11 cellular contexts compared by ENCODE assay signal in the genomic region with DNA sequence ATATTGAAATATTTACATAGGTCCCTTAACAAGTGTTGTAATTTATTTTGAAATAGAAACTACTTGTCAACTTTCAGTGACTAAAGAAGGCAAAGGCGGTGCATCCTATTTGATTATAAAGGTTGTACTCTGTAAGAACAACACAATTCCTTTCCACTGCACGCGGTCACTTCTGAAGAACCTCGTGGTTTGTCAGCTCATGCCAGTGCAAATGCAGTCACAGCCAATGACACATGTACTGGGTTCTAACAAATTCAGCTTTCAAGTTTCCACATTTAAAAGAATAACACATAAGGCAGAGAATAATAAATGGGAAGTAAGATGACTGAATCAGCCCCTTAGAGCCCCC. TPM values are rescaled to one million over a fixed set of nuclear protein-coding genes. Genes with fewer than 3 reads are reported as not detected.
DNase-seq lines count a peak whose midpoint lies in the region; ATAC-seq and TF ChIP-seq lines count a peak whose summit lies in the region.
"Had no signal": no experiment of that assay in that cellular context is flagged by ENCODE, and none has a peak within 500 bp of the region (broad histone marks: within the 10 kb centered on the region; RNA-seq: fewer than 3 reads in every experiment).

No MANE protein-coding gene starts in this region.

- H3K4me3 ChIP-seq in cardiac muscle cell (no peak overlapping the region), heart right ventricle (no peak overlapping the region), subcutaneous abdominal adipose tissue (ENCODE audit: low read depth in 1 of 5, low read length in 5 of 5) (no peak overlapping the region)

- no peak for ATAC-seq in heart right ventricle
- peak; percentile 21 to 34 for ATAC-seq in activated T-cell treated with anti-CD3 and anti-CD28 coated beads, Interleukin-2, amount 50 U/mL, for 4 hours

- H3K27ac ChIP-seq in cardiac muscle cell (peak overlapping the region; percentile 88), heart right ventricle (peak overlapping the region in 1 of 10 donors; percentile 74), subcutaneous abdominal adipose tissue (ENCODE audit: low read depth, low read length) (peak overlapping the region; percentile 92)

- H3K27me3 ChIP-seq in cardiac muscle cell (no peaks in the 10 kb centered on the region), heart right ventricle (no peaks in the 10 kb centered on the region), subcutaneous abdominal adipose tissue (ENCODE audit: control insufficient read depth in 5 of 5, insufficient read depth in 4 of 5, low read length in 5 of 5) (no peaks in the 10 kb centered on the region)

- intact Hi-C loops in heart right ventricle (cut with DNase I): loop anchor here in 1 of 10 donors (5.0 kb wide), 1 partner anchor 35 kb away; no protein-coding TSS in a partner anchor

- TF ChIP-seq CTCF in cardiac muscle cell (IDR thresholded peaks at IDR 0.05; ENCODE audit: low read depth, low read length): no peak
- TF ChIP-seq CTCF in heart right ventricle (IDR thresholded peaks at IDR 0.05): no peak

- peaks cover 12% of the 10 kb centered on the region for H3K36me3 Mint-ChIP-seq in activated T-cell treated with anti-CD3 and anti-CD28 coated beads, Interleukin-2, amount 50 U/mL, for 4 hours (ENCODE audit: insufficient read depth)

- no peak overlapping the region for H3K4me3 Mint-ChIP-seq in activated T-cell treated with anti-CD3 and anti-CD28 coated beads, Interleukin-2, amount 50 U/mL, for 4 hours
- H3K4me3 Mint-ChIP-seq: brain, neural crest cell had no signal

- H3K9me3 ChIP-seq in cardiac muscle cell (ENCODE audit: low read depth): no peaks in the 10 kb centered on the region
- no peaks in the 10 kb centered on the region for H3K9me3 ChIP-seq in heart right ventricle
- H3K9me3 ChIP-seq in subcutaneous abdominal adipose tissue (ENCODE audit: control insufficient read depth in 5 of 5, low read length in 5 of 5): no peaks in the 10 kb centered on the region

- H3K36me3 ChIP-seq in cardiac muscle cell (no peaks in the 10 kb centered on the region), heart right ventricle (peaks cover 0 to 24% (median 0%) of the 10 kb centered on the region in 9 donors), subcutaneous abdominal adipose tissue (ENCODE audit: control insufficient read depth in 5 of 5, insufficient read depth in 5 of 5, low read length in 5 of 5) (peaks cover 0 to 15% (median 6%) of the 10 kb centered on the region in 5 donors)

- DNase-seq in cardiac muscle cell (ENCODE audit: low read depth in 1 of 2, low spot score in 1 of 2) (peak in 1 of 2 donors; percentile 66), heart right ventricle (no peak), kidney tubule cell (ENCODE audit: low spot score) (peak; percentile 46), NCI-H774 (lab: John Stamatoyannopoulos, UW) (no peak), cerebellum (ENCODE audit: low spot score) (no peak), NCI-H345 (lab: John Stamatoyannopoulos, UW) (no peak)
- no peak for DNase-seq in activated T-cell treated with anti-CD3 and anti-CD28 coated beads, Interleukin-2, amount 50 U/mL, for 4 hours
- DNase-seq: C1 segment of cervical spinal cord had no signal

- H3K9ac ChIP-seq in subcutaneous abdominal adipose tissue (ENCODE audit: low read length in 5 of 5): peak overlapping the region in 3 of 5 donors; percentile 50 to 71 (median 62)

- H3K27me3 Mint-ChIP-seq in activated T-cell treated with anti-CD3 and anti-CD28 coated beads, Interleukin-2, amount 50 U/mL, for 4 hours (ENCODE audit: low read depth): no peaks in the 10 kb centered on the region

- H3K4me1 ChIP-seq in cardiac muscle cell (ENCODE audit: low read depth): peaks cover 38% of the 10 kb centered on the region
- peaks cover 0 to 47% (median 35%) of the 10 kb centered on the region in 9 donors for H3K4me1 ChIP-seq in heart right ventricle
- peaks cover 5 to 64% (median 38%) of the 10 kb centered on the region in 5 donors for H3K4me1 ChIP-seq in subcutaneous abdominal adipose tissue (ENCODE audit: control insufficient read depth in 5 of 5, insufficient read depth in 5 of 5, low read length in 5 of 5)

- no peaks in the 10 kb centered on the region for H3K9me3 Mint-ChIP-seq in activated T-cell treated with anti-CD3 and anti-CD28 coated beads, Interleukin-2, amount 50 U/mL, for 4 hours
- H3K9me3 Mint-ChIP-seq: brain, neural crest cell had no signal

- H3K4me1 Mint-ChIP-seq in activated T-cell treated with anti-CD3 and anti-CD28 coated beads, Interleukin-2, amount 50 U/mL, for 4 hours (ENCODE audit: low read depth): peaks cover 8% of the 10 kb centered on the region

- WGBS in heart right ventricle, 2 donors: 75 to 93% methylated on average over 4 of the region's 4 CpGs

RNA-seq across cellular contexts. Expression of gene CYB5A, which starts 39.8 kb away (rescaled TPM):
- total RNA-seq in cardiac muscle cell: 150 and 207 TPM in 2 replicates
- 201 and 231 TPM in 2 replicates for polyA plus RNA-seq in cardiac muscle cell
- total RNA-seq in heart right ventricle: 100 to 1,000 TPM in 2 of 10 donors, 10 to 100 TPM in 8; 61.0 to 121 (median 78.0) TPM
- 10 to 100 TPM; 40.4 to 47.5 TPM for polyA plus RNA-seq in heart right ventricle
- 10 to 100 TPM; 40.6 to 46.5 (median 45.9) TPM for total RNA-seq in activated T-cell treated with anti-CD3 and anti-CD28 coated beads, Interleukin-2, amount 50 U/mL, for 4 hours
- total RNA-seq in cerebellum: 18.0 TPM

Comparison
In these comparisons a context has a peak if more than half of its experiments do, and no peak if none do; other contexts are left out.
1. ATAC-seq: peak in activated T-cell treated with anti-CD3 and anti-CD28 coated beads, Interleukin-2, amount 50 U/mL, for 4 hours (2 of 2); none in heart right ventricle (0 of 8).